ENCODE assay signal across 10 cellular contexts in genomic region chr14:89445252-89445973, GRCh38. TPM values are rescaled to one million over a fixed set of nuclear protein-coding genes. Genes with fewer than 3 reads are reported as not detected.
DNase-seq lines count a peak whose midpoint lies in the region; ATAC-seq, FAIRE-seq and TF ChIP-seq lines count a peak whose summit lies in the region.
"Had no signal": no experiment of that assay in that cellular context is flagged by ENCODE, and none has a peak within 500 bp of the region (broad histone marks: within the 10 kb centered on the region; RNA-seq: fewer than 3 reads in every experiment).

No MANE protein-coding gene starts in this region.

- intact Hi-C loops in CD4-positive, alpha-beta T cell (cut with DNase I, micrococcal nuclease), result no loop called here

- peak overlapping the region; percentile 1 for H2BK15ac ChIP-seq in mesendoderm (replicated peaks; ENCODE audit: low read depth)

- H2BK120ac ChIP-seq in mesendoderm (ENCODE audit: low read depth, low read length), result peak overlapping the region; percentile 62

- no peak overlapping the region for H4K8ac ChIP-seq in mesendoderm (ENCODE audit: low read depth, low read length)

- H3K4me1 ChIP-seq in mesendoderm (ENCODE audit: control insufficient read depth, low read depth, low read length), result peaks cover 20% of the 10 kb centered on the region

- H3K4ac ChIP-seq in mesendoderm (ENCODE audit: low read depth, low read length), result peak overlapping the region; percentile 95

- H2BK5ac ChIP-seq in mesendoderm (ENCODE audit: low read length), result peak overlapping the region; percentile 42

- peak overlapping the region; percentile 85 for H2AK5ac ChIP-seq in mesendoderm (ENCODE audit: low read length)

- no peak for DNase-seq in CD4-positive, alpha-beta T cell
- peak; percentile 72 for DNase-seq in activated CD4-positive, alpha-beta T cell treated with anti-CD3 and anti-CD28 coated beads for 48 hours
- DNase-seq in mesendoderm (no peak), GM19239 (ENCODE audit: insufficient read length, low spot score) (no peak), NCI-H2196 treated with DMSO at 0.1 percent for 48 hours (lab: John Stamatoyannopoulos, UW; ENCODE audit: unreplicated experiment) (no peak), mesothelial cell of epicardium (ENCODE audit: low spot score in 2 of 2, unreplicated experiment in 2 of 2) (no peak)
- DNase-seq: heart right ventricle, NCI-H446 had no signal

- H3K27ac Mint-ChIP-seq in CD4-positive, alpha-beta T cell, result peak overlapping the region; percentile 84
- no peak overlapping the region for H3K27ac Mint-ChIP-seq in mesothelial cell of epicardium

- peak overlapping the region; percentile 38 for H3K56ac ChIP-seq in mesendoderm (ENCODE audit: low read length)

- H3K9me3 ChIP-seq in CD4-positive, alpha-beta T cell (ENCODE audit: control insufficient read depth, low read length), result no peaks in the 10 kb centered on the region
- H3K9me3 ChIP-seq: heart right ventricle had no signal

- POLR2A ChIA-PET in CD4-positive, alpha-beta T cell (lab: Charles Lee), result interaction anchor here (0.5 kb wide), 2 partner anchors 81 to 182 kb away, joined by 3 to 4 read pairs; no protein-coding TSS in a partner anchor

- H3K18ac ChIP-seq in mesendoderm (ENCODE audit: low read length), result peak overlapping the region; percentile 85

- no peak overlapping the region for H3K27ac ChIP-seq in CD4-positive, alpha-beta T cell (ENCODE audit: low read depth, low read length)
- peak overlapping the region; percentile 51 for H3K27ac ChIP-seq in mesendoderm (ENCODE audit: low read depth, low read length)

- no peaks in the 10 kb centered on the region for H3K36me3 ChIP-seq in mesendoderm (ENCODE audit: control insufficient read depth, insufficient read depth, low read length)
- H3K36me3 ChIP-seq: heart right ventricle had no signal

- H3K4me1 Mint-ChIP-seq in CD4-positive, alpha-beta T cell (ENCODE audit: low read depth), result peaks cover 89% of the 10 kb centered on the region
- peaks cover 30% of the 10 kb centered on the region for H3K4me1 Mint-ChIP-seq in mesothelial cell of epicardium

- no peaks in the 10 kb centered on the region for H3K27me3 ChIP-seq in CD4-positive, alpha-beta T cell (ENCODE audit: control insufficient read depth, insufficient read depth, low read length)
- H3K27me3 ChIP-seq in mesendoderm (ENCODE audit: insufficient read depth, low read length, poor library complexity), result no peaks in the 10 kb centered on the region
- H3K27me3 ChIP-seq: heart right ventricle had no signal

- H3K27me3 Mint-ChIP-seq in CD4-positive, alpha-beta T cell, result no peaks in the 10 kb centered on the region
- H3K27me3 Mint-ChIP-seq in mesothelial cell of epicardium (ENCODE audit: low read depth), result no peaks in the 10 kb centered on the region

- CTCF ChIA-PET in CD4-positive, alpha-beta T cell (lab: Charles Lee), result no interaction called here

- H3K4me2 ChIP-seq in mesendoderm (ENCODE audit: low read length), result no peak overlapping the region

- no peak for FAIRE-seq in GM19239 (lab: Jason Lieb, UNC)

- no peak for TF ChIP-seq CTCF in CD4-positive, alpha-beta T cell (IDR thresholded peaks at IDR 0.05)
- TF ChIP-seq CTCF in mesothelial cell of epicardium (IDR thresholded peaks at IDR 0.05; ENCODE audit: unreplicated experiment), result no peak

- no peak overlapping the region for H3K4me3 ChIP-seq in mesendoderm (ENCODE audit: low read length)
- H3K4me3 ChIP-seq: heart right ventricle had no signal

- no CpG with 5 or more reads among the region's 4 CpGs for WGBS in mesendoderm (ENCODE audit: extremely low coverage, insufficient coverage, low lambda C conversion rate)

- no peak overlapping the region for H4K5ac ChIP-seq in mesendoderm (ENCODE audit: low read length)

- H3K36me3 Mint-ChIP-seq in CD4-positive, alpha-beta T cell (ENCODE audit: low read depth), result peaks cover 16% of the 10 kb centered on the region
- H3K36me3 Mint-ChIP-seq in mesothelial cell of epicardium, result peaks cover 4% of the 10 kb centered on the region

- no peak overlapping the region for H3K9ac ChIP-seq in mesendoderm (ENCODE audit: low read length)

- no peaks in the 10 kb centered on the region for H3K79me2 ChIP-seq in mesendoderm (ENCODE audit: control insufficient read depth, insufficient read depth, low read length)

- ATAC-seq in CD4-positive, alpha-beta T cell (ENCODE audit: poor library complexity), result peak; percentile 33
- ATAC-seq in HG02610 (IDR thresholded peaks at IDR 0.05; ENCODE audit: unreplicated experiment) (peak; percentile 77), HG03196 (IDR thresholded peaks at IDR 0.05; ENCODE audit: unreplicated experiment) (no peak)

- H3K23ac ChIP-seq in mesendoderm (ENCODE audit: low read length), result no peak overlapping the region

- H3K9me3 Mint-ChIP-seq in CD4-positive, alpha-beta T cell, result no peaks in the 10 kb centered on the region
- no peaks in the 10 kb centered on the region for H3K9me3 Mint-ChIP-seq in mesothelial cell of epicardium

- peaks cover 1% of the 10 kb centered on the region for H3K79me1 ChIP-seq in mesendoderm (ENCODE audit: low read length)

- H3K4me3 Mint-ChIP-seq in CD4-positive, alpha-beta T cell, result peak overlapping the region; percentile 7
- H3K4me3 Mint-ChIP-seq in mesothelial cell of epicardium, result no peak overlapping the region

RNA-seq across cellular contexts. Expression of gene FOXN3, which starts 28.4 kb away (rescaled TPM):
- 100 to 1,000 TPM; 124 to 127 TPM for total RNA-seq in CD4-positive, alpha-beta T cell
- 45.2 TPM for polyA plus RNA-seq in mesendoderm (2013, experiment 1 of 2)
- polyA plus RNA-seq in mesendoderm (2013, experiment 2 of 2), result 47.9 TPM
- total RNA-seq in mesothelial cell of epicardium, result 114 to 124 TPM (median 120 TPM) in 3 replicates
